Comparison of ENCODE assay signal across 10 cellular contexts in the genomic region with DNA sequence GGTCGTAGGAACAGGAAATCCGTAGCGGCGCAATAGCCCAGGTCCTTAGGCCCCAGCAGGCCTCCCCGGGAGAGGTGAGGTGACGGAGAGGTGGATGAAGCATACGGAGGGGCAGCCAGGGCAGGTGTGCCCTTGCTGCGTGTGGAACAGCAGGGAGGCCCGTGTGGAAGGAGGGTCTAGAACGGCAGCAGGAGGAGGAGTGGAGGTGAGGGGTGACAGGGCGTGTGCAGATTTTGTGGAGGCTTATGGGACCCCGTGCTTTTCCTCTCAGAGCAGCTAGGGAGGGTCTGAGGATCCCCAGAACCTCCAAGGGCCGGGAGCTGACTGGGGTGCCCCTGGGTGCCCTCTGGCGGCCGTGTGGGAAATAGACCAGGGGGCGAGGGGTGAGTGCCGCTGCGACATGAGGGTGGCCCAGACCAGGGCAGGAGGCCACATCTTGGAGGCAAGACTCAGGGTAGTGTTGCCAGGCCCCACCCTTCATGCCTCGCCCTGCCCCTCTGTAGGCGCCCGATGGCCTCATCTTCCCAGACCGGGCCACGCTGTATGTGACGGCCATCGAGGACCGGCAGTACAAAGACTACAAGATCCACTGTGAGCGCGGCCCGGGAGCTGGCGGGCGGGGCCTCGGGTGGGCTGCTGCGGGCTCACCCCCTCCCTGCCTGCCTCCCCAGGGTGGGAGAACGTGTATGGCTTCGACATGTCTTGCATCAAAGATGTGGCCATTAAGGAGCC. TPM values are rescaled to one million over a fixed set of nuclear protein-coding genes. Genes with fewer than 3 reads are reported as not detected.
A peak's percentile ranks its signal among the peaks of the same experiment; 100 is the strongest.
DNase-seq lines count a peak whose midpoint lies in the region; ATAC-seq, FAIRE-seq and TF ChIP-seq lines count a peak whose summit lies in the region.
"Had no signal": no experiment of that assay in that cellular context is flagged by ENCODE, and none has a peak within 500 bp of the region (broad histone marks: within the 10 kb centered on the region; RNA-seq: fewer than 3 reads in every experiment).

No MANE protein-coding gene starts in this region.

- H3K27ac Mint-ChIP-seq in activated T-cell treated with anti-CD3 and anti-CD28 coated beads, Interleukin-2, amount 50 U/mL, for 24 hours = peak overlapping the region; percentile 68

- no peak overlapping the region for H4K91ac ChIP-seq in H1 (replicated peaks; ENCODE audit: insufficient read length, low read length)

- H4K5ac ChIP-seq in H1 (ENCODE audit: insufficient read length, low read depth, low read length) = no peak overlapping the region

- no peak for TF ChIP-seq EP300 in H1 (IDR thresholded peaks at IDR 0.05; ENCODE audit: borderline replicate concordance in 1 of 2, low read depth in 2 of 2, low read length in 2 of 2)

- POLR2A ChIA-PET in H1 (lab: Charles Lee; ENCODE audit: partially characterized antibody) = interaction anchor here (0.6 to 12.2 kb wide), 23 partner anchors 6 to 345 kb away, joined by 3 to 168 read pairs (median 4); a partner anchor contains a TSS

- TF ChIP-seq RAD21 in H1 (IDR thresholded peaks at IDR 0.05 in 1 of 2, conservative IDR thresholded peaks at IDR 0.05 in 1 of 2; ENCODE audit: low read depth in 2 of 2, low read length in 2 of 2) = peak in 1 of 2 experiments; percentile 41; a peak in 2 of 4 replicates

- TF ChIP-seq POLR2A in NB4 (IDR thresholded peaks at IDR 0.05; ENCODE audit: extremely low read depth, insufficient read length) (no peak), H1 (IDR thresholded peaks at IDR 0.05; ENCODE audit: control extremely low read depth in 1 of 2, low read depth in 2 of 2, low read length in 2 of 2) (peak in 1 of 2 experiments; percentile 68; a peak in 2 of 3 replicates)

- CTCF ChIA-PET in H1 (lab: Charles Lee; ENCODE audit: partially characterized antibody) = interaction anchor here (0.6 to 2.8 kb wide), 24 partner anchors 10 to 226 kb away, joined by 3 to 13 read pairs (median 3); a partner anchor contains a TSS

- no peaks in the 10 kb centered on the region; the same call in 1 of the 2 replicates for H3K23me2 ChIP-seq in H1 (ENCODE audit: low read depth, low read length)

- no peak overlapping the region for H2BK15ac ChIP-seq in H1 (ENCODE audit: low read length)

- peak; percentile 28 for TF ChIP-seq CTCF in NB4 (IDR thresholded peaks at IDR 0.05; ENCODE audit: low read depth, low read length)
- TF ChIP-seq CTCF in H1 (IDR thresholded peaks at IDR 0.05; ENCODE audit: control extremely low read depth in 1 of 3, insufficient read depth in 1 of 3, low read depth in 1 of 3, low read length in 3 of 3) = peak; percentile 66 to 69 (median 68)
- peak; percentile 33 for TF ChIP-seq CTCF in smooth muscle cell (IDR thresholded peaks at IDR 0.05; ENCODE audit: borderline replicate concordance, insufficient read depth, poor library complexity, severe bottlenecking)

- no peak for ATAC-seq in HG02763 (IDR thresholded peaks at IDR 0.05; ENCODE audit: unreplicated experiment)
- no peak for ATAC-seq in HG02610 (IDR thresholded peaks at IDR 0.05; ENCODE audit: unreplicated experiment)

- no peak overlapping the region for H3K4ac ChIP-seq in H1 (replicated peaks; ENCODE audit: insufficient read length, low read depth, low read length)

- H2AFZ ChIP-seq in H1 (ENCODE audit: low read length) (no peak overlapping the region), smooth muscle cell (ENCODE audit: low read depth) (no peak overlapping the region)

- H2BK12ac ChIP-seq in H1 (ENCODE audit: low read depth, low read length) = no peak overlapping the region

- peaks cover 51% of the 10 kb centered on the region for H3K4me1 Mint-ChIP-seq in activated T-cell treated with anti-CD3 and anti-CD28 coated beads, Interleukin-2, amount 50 U/mL, for 24 hours (ENCODE audit: low read depth)

- peaks cover 30 to 55% of the 10 kb centered on the region in 2 experiments for H4K20me1 ChIP-seq in H1 (replicated peaks in 1 of 2; ENCODE audit: control insufficient read depth in 1 of 2, insufficient read depth in 2 of 2, low read length in 2 of 2)
- peaks cover 62% of the 10 kb centered on the region for H4K20me1 ChIP-seq in smooth muscle cell (ENCODE audit: low read depth)

- H2AK5ac ChIP-seq in H1 (ENCODE audit: low read depth, low read length) = no peak overlapping the region

- no peak overlapping the region for H3K18ac ChIP-seq in H1 (ENCODE audit: extremely low read depth, low read length)

- H3K56ac ChIP-seq in H1 (replicated peaks; ENCODE audit: insufficient read length, low read depth, low read length) = no peak overlapping the region

- 0 out of 2 replicates have a peak overlapping the region, but pooled peaks have one; percentile 12 for H2BK5ac ChIP-seq in H1 (ENCODE audit: low read depth, low read length)

- H3K36me3 ChIP-seq in H1 (ENCODE audit: control insufficient read depth in 2 of 4, insufficient read depth in 4 of 4, low read length in 3 of 4) = peaks cover 26 to 59% (median 42%) of the 10 kb centered on the region in 4 experiments
- H3K36me3 ChIP-seq in smooth muscle cell (ENCODE audit: low read depth) = no peaks in the 10 kb centered on the region

- no peak overlapping the region for H2BK20ac ChIP-seq in H1 (ENCODE audit: low read length)

- H3K4me1 ChIP-seq in H1 (replicated peaks in 1 of 4; ENCODE audit: control insufficient read depth in 3 of 4, insufficient read depth in 4 of 4, low read length in 3 of 4) (peaks cover 2 to 22% (median 16%) of the 10 kb centered on the region in 4 experiments), smooth muscle cell (ENCODE audit: low read depth) (peaks cover 9% of the 10 kb centered on the region)

- 86% methylated on average over 28 of the region's 35 CpGs; no CpG with 5 or more reads in 1 of the 2 experiments for WGBS in H1 (ENCODE audit: extremely low coverage in 1 of 2, insufficient coverage in 1 of 2, insufficient read length in 1 of 2, insufficient replicate concordance in 2 of 2, low coverage in 1 of 2, low lambda C conversion rate in 2 of 2, missing lambda C conversion rate in 1 of 2), 2 experiments
- WGBS in smooth muscle cell (ENCODE audit: low lambda C conversion rate) = 92% methylated on average over 30 of the region's 35 CpGs

- H3K79me2 ChIP-seq in H1 (ENCODE audit: control insufficient read depth in 1 of 2, insufficient read depth in 2 of 2, low read length in 2 of 2) (peaks cover 5 to 33% of the 10 kb centered on the region in 2 experiments), smooth muscle cell (ENCODE audit: low read depth) (peaks cover 32% of the 10 kb centered on the region)

- no peak for DNase-seq in activated T-cell treated with anti-CD3 and anti-CD28 coated beads, Interleukin-2, amount 50 U/mL, for 24 hours
- DNase-seq in activated T-cell treated with anti-CD3 and anti-CD28 coated beads for 4 hours (no peak), NB4 (ENCODE audit: low read depth) (no peak), H1 (ENCODE audit: low read depth in 1 of 2, low spot score in 2 of 2) (peak in 1 of 2 experiments; percentile 84), smooth muscle cell (lab: John Stamatoyannopoulos, UW; ENCODE audit: unreplicated experiment) (no peak), cortex of kidney (lab: John Stamatoyannopoulos, UW) (no peak)
- DNase-seq: cerebellar nuclear complex had no signal

- no peaks in the 10 kb centered on the region for H3F3A ChIP-seq in smooth muscle cell (ENCODE audit: low read depth)

- H3K27ac ChIP-seq in H1 (ENCODE audit: low read depth, low read length) (no peak overlapping the region), smooth muscle cell (ENCODE audit: low read depth) (no peak overlapping the region)

- no peak overlapping the region for H2BK120ac ChIP-seq in H1 (replicated peaks; ENCODE audit: low read depth, low read length)

- H3K36me3 Mint-ChIP-seq in activated T-cell treated with anti-CD3 and anti-CD28 coated beads, Interleukin-2, amount 50 U/mL, for 24 hours (ENCODE audit: low read depth) = peaks cover 90% of the 10 kb centered on the region

- no peak overlapping the region for H3K4me3 Mint-ChIP-seq in activated T-cell treated with anti-CD3 and anti-CD28 coated beads, Interleukin-2, amount 50 U/mL, for 24 hours
- H3K4me3 Mint-ChIP-seq: nephron had no signal

- peaks cover 14% of the 10 kb centered on the region for H3K79me1 ChIP-seq in H1 (ENCODE audit: low read depth, low read length)

- H3K4me3 ChIP-seq in NB4 (ENCODE audit: low read depth, low read length) = no peak overlapping the region
- H3K4me3 ChIP-seq in H1 (ENCODE audit: extremely low read depth in 1 of 4, insufficient read depth in 2 of 4, low read depth in 3 of 4, low read length in 4 of 4) = no peak overlapping the region
- no peak overlapping the region for H3K4me3 ChIP-seq in smooth muscle cell

- H3K23ac ChIP-seq in H1 (ENCODE audit: insufficient read length) = no peak overlapping the region

- no peaks in the 10 kb centered on the region for H3K9me3 Mint-ChIP-seq in activated T-cell treated with anti-CD3 and anti-CD28 coated beads, Interleukin-2, amount 50 U/mL, for 24 hours
- H3K9me3 Mint-ChIP-seq: nephron had no signal

- no peaks in the 10 kb centered on the region for H3K9me3 ChIP-seq in H1 (ENCODE audit: insufficient read depth in 2 of 2, low read depth in 1 of 2, low read length in 1 of 2)
- H3K9me3 ChIP-seq in smooth muscle cell (replicated peaks; ENCODE audit: low read depth) = no peaks in the 10 kb centered on the region

- no peak overlapping the region for H3K14ac ChIP-seq in H1 (ENCODE audit: insufficient read length)

- H3K27me3 ChIP-seq in H1 (replicated peaks in 1 of 4; ENCODE audit: control insufficient read depth in 3 of 4, extremely low read depth in 1 of 4, insufficient read depth in 3 of 4, low read length in 3 of 4) (no peaks in the 10 kb centered on the region), smooth muscle cell (ENCODE audit: low read depth) (no peaks in the 10 kb centered on the region)

- FAIRE-seq in H1 (lab: Jason Lieb, UNC) = no peak

- no peak overlapping the region; the same call in none of the 2 replicates for H4K8ac ChIP-seq in H1 (ENCODE audit: extremely low read depth, insufficient read depth, low read length)

- no peak overlapping the region for H3K4me2 ChIP-seq in H1 (ENCODE audit: insufficient read depth in 1 of 2, low read depth in 2 of 2, low read length in 2 of 2)
- H3K4me2 ChIP-seq in smooth muscle cell = no peak overlapping the region

- no peak overlapping the region; a peak in 1 of 7 replicates for H3K9ac ChIP-seq in H1 (replicated peaks in 1 of 4; ENCODE audit: extremely low read depth in 1 of 4, low read depth in 3 of 4, low read length in 3 of 4)
- no peak overlapping the region for H3K9ac ChIP-seq in smooth muscle cell (ENCODE audit: low read depth)

- H3K27me3 Mint-ChIP-seq in activated T-cell treated with anti-CD3 and anti-CD28 coated beads, Interleukin-2, amount 50 U/mL, for 24 hours = no peaks in the 10 kb centered on the region

RNA-seq across cellular contexts. Expression of a gene that starts 5.0 kb away (rescaled TPM):
- 2.6 and 4.3 TPM in 2 replicates for total RNA-seq in H1 (2021; fragmentation: NEBNext Ultra II Directional; extraction: Animal tissue kit (Norgen Biotek cat#: 25700))
- 2.5 and 5.4 TPM in 2 replicates for polyA plus RNA-seq in H1 (2011; rRNA removed)
- 2.9 TPM for polyA plus RNA-seq in H1 (2011; cell fraction: cytosol; rRNA removed)
- polyA plus RNA-seq in H1 (2011; cell fraction: nucleus; rRNA removed) = 28.5 TPM
- 2.1 to 4.5 TPM (median 2.7 TPM) in 4 replicates for polyA plus RNA-seq in H1 (2012, experiment 1 of 2)
- polyA plus RNA-seq in H1 (2012, experiment 2 of 2) = 1.9 TPM
- 1.7 TPM for polyA plus RNA-seq in H1 (2013, experiment 1 of 2)
- 1.8 TPM for polyA plus RNA-seq in H1 (2013, experiment 2 of 2)
- polyA minus RNA-seq in H1 (2011; rRNA and poly(A)+ RNA removed) = 0.59 and 1.3 TPM in 2 replicates
- 2.1 TPM for polyA minus RNA-seq in H1 (2011; cell fraction: cytosol; rRNA and poly(A)+ RNA removed)
- 13.0 TPM for polyA minus RNA-seq in H1 (2011; cell fraction: nucleus; rRNA and poly(A)+ RNA removed)
- 1.6 and 3.6 TPM in 2 replicates for total RNA-seq in smooth muscle cell
- polyA plus RNA-seq in smooth muscle cell = 1.7 and 3.1 TPM in 2 replicates

RNA-seq across cellular contexts. Expression of a gene that starts 6.5 kb away (rescaled TPM):
- total RNA-seq in H1 (2021; fragmentation: NEBNext Ultra II Directional; extraction: Animal tissue kit (Norgen Biotek cat#: 25700)) = 91.8 and 98.3 TPM in 2 replicates
- polyA plus RNA-seq in H1 (2011; rRNA removed) = 79.6 and 122 TPM in 2 replicates
- 89.7 TPM for polyA plus RNA-seq in H1 (2011; cell fraction: cytosol; rRNA removed)
- polyA plus RNA-seq in H1 (2011; cell fraction: nucleus; rRNA removed) = 284 TPM
- 95.9 to 114 TPM (median 102 TPM) in 4 replicates for polyA plus RNA-seq in H1 (2012, experiment 1 of 2)
- polyA plus RNA-seq in H1 (2012, experiment 2 of 2) = 185 TPM
- polyA plus RNA-seq in H1 (2013, experiment 1 of 2) = 119 TPM
- polyA plus RNA-seq in H1 (2013, experiment 2 of 2) = 124 TPM
- 63.3 and 81.8 TPM in 2 replicates for polyA minus RNA-seq in H1 (2011; rRNA and poly(A)+ RNA removed)
- polyA minus RNA-seq in H1 (2011; cell fraction: cytosol; rRNA and poly(A)+ RNA removed) = 44.8 TPM
- 65.0 TPM for polyA minus RNA-seq in H1 (2011; cell fraction: nucleus; rRNA and poly(A)+ RNA removed)
- total RNA-seq in smooth muscle cell = 7.6 and 19.7 TPM in 2 replicates
- polyA plus RNA-seq in smooth muscle cell = 20.0 and 21.0 TPM in 2 replicates

RNA-seq across cellular contexts. Expression of a gene that starts 7.3 kb away (rescaled TPM):
- total RNA-seq in H1 (2021; fragmentation: NEBNext Ultra II Directional; extraction: Animal tissue kit (Norgen Biotek cat#: 25700)) = 561 and 579 TPM in 2 replicates
- 1,215 and 1,548 TPM in 2 replicates for polyA plus RNA-seq in H1 (2011; rRNA removed)
- polyA plus RNA-seq in H1 (2011; cell fraction: cytosol; rRNA removed) = 1,290 TPM
- polyA plus RNA-seq in H1 (2011; cell fraction: nucleus; rRNA removed) = 1,135 TPM
- 426 to 811 TPM (median 790 TPM) in 4 replicates for polyA plus RNA-seq in H1 (2012, experiment 1 of 2)
- polyA plus RNA-seq in H1 (2012, experiment 2 of 2) = 763 TPM
- polyA plus RNA-seq in H1 (2013, experiment 1 of 2) = 339 TPM
- polyA plus RNA-seq in H1 (2013, experiment 2 of 2) = 327 TPM
- 815 and 1,077 TPM in 2 replicates for polyA minus RNA-seq in H1 (2011; rRNA and poly(A)+ RNA removed)
- 388 TPM for polyA minus RNA-seq in H1 (2011; cell fraction: cytosol; rRNA and poly(A)+ RNA removed)
- polyA minus RNA-seq in H1 (2011; cell fraction: nucleus; rRNA and poly(A)+ RNA removed) = 319 TPM
- total RNA-seq in smooth muscle cell = 147 and 174 TPM in 2 replicates
- polyA plus RNA-seq in smooth muscle cell = 170 and 175 TPM in 2 replicates

RNA-seq across cellular contexts. Expression of a gene that starts 18.7 kb away (rescaled TPM):
- 126 and 133 TPM in 2 replicates for total RNA-seq in H1 (2021; fragmentation: NEBNext Ultra II Directional; extraction: Animal tissue kit (Norgen Biotek cat#: 25700))
- polyA plus RNA-seq in H1 (2011; rRNA removed) (209 and 280 TPM in 2 replicates), smooth muscle cell (34.0 and 44.1 TPM in 2 replicates)
- polyA plus RNA-seq in H1 (2011; cell fraction: cytosol; rRNA removed) = 167 TPM
- 185 TPM for polyA plus RNA-seq in H1 (2011; cell fraction: nucleus; rRNA removed)
- polyA plus RNA-seq in H1 (2012, experiment 1 of 2) = 158 to 202 TPM (median 170 TPM) in 4 replicates
- polyA plus RNA-seq in H1 (2012, experiment 2 of 2) = 242 TPM
- 213 TPM for polyA plus RNA-seq in H1 (2013, experiment 1 of 2)
- polyA plus RNA-seq in H1 (2013, experiment 2 of 2) = 198 TPM
- polyA minus RNA-seq in H1 (2011; rRNA and poly(A)+ RNA removed) = 19.6 and 20.5 TPM in 2 replicates
- polyA minus RNA-seq in H1 (2011; cell fraction: cytosol; rRNA and poly(A)+ RNA removed) = 48.1 TPM
- polyA minus RNA-seq in H1 (2011; cell fraction: nucleus; rRNA and poly(A)+ RNA removed) = 26.9 TPM
- total RNA-seq in smooth muscle cell = 3.2 and 10.8 TPM in 2 replicates

RNA-seq across cellular contexts. Expression of a gene that starts 18.8 kb away (rescaled TPM):
- total RNA-seq in H1 (2021; fragmentation: NEBNext Ultra II Directional; extraction: Animal tissue kit (Norgen Biotek cat#: 25700)) = 114 and 115 TPM in 2 replicates
- polyA plus RNA-seq in H1 (2011; rRNA removed) (103 and 185 TPM in 2 replicates), smooth muscle cell (45.9 and 64.1 TPM in 2 replicates)
- 151 TPM for polyA plus RNA-seq in H1 (2011; cell fraction: cytosol; rRNA removed)
- 260 TPM for polyA plus RNA-seq in H1 (2011; cell fraction: nucleus; rRNA removed)
- 192 to 222 TPM (median 214 TPM) in 4 replicates for polyA plus RNA-seq in H1 (2012, experiment 1 of 2)
- 136 TPM for polyA plus RNA-seq in H1 (2012, experiment 2 of 2)
- polyA plus RNA-seq in H1 (2013, experiment 1 of 2) = 127 TPM
- polyA plus RNA-seq in H1 (2013, experiment 2 of 2) = 124 TPM
- polyA minus RNA-seq in H1 (2011; rRNA and poly(A)+ RNA removed) = 51.4 and 52.6 TPM in 2 replicates
- polyA minus RNA-seq in H1 (2011; cell fraction: cytosol; rRNA and poly(A)+ RNA removed) = 50.8 TPM
- polyA minus RNA-seq in H1 (2011; cell fraction: nucleus; rRNA and poly(A)+ RNA removed) = 42.1 TPM
- 35.1 and 38.2 TPM in 2 replicates for total RNA-seq in smooth muscle cell
